In genomic region chr4:187997991-187998390, GRCh38 we compare ENCODE assay signal across 9 cellular contexts. TPM values are rescaled to one million over a fixed set of nuclear protein-coding genes. Genes with fewer than 3 reads are reported as not detected.
"Had no signal": no experiment of that assay in that cellular context is flagged by ENCODE, and none has a peak within 500 bp of the region (broad histone marks: within the 10 kb centered on the region; RNA-seq: fewer than 3 reads in every experiment).

No MANE protein-coding gene starts in this region.

RNA-seq across cellular contexts. Expression of gene ZFP42, which starts 2.4 kb away (rescaled TPM):
- total RNA-seq: activated CD4-positive, alpha-beta T cell treated with anti-CD3 and anti-CD28 coated beads, Interleukin-2, amount 10 ng/mL, durations not matched to agents 24 days and 14 days; activated CD8-positive, alpha-beta memory T cell treated with anti-CD3 and anti-CD28 coated beads for 36 hours; activated CD8-positive, alpha-beta T cell treated with anti-CD3 and anti-CD28 coated beads for 36 hours; activated naive CD8-positive, alpha-beta T cell treated with anti-CD3 and anti-CD28 coated beads for 36 hours; activated T-cell treated with anti-CD3 and anti-CD28 coated beads, Interleukin-2, amount 50 U/mL, for 72 hours; activated T-helper 17 cell treated with anti-CD3 and anti-CD28 coated beads, Interleukin-2, amount 50 U/mL, for 72 hours; aorta; SJCRH30; T-helper 1 cell treated with Interleukin-12 subunit alpha and Interleukin-12 subunit beta and Interleukin-4 antibody, amounts not matched to agents 30 ng/mL and 1 ng/mL, for 36 hours had no signal
- polyA plus RNA-seq: aorta had no signal
